ENCODE assay signal across 16 cellular contexts in genomic region chr21:32389337-32390015, GRCh38. TPM values are rescaled to one million over a fixed set of nuclear protein-coding genes. Genes with fewer than 3 reads are reported as not detected.
DNase-seq lines count a peak whose midpoint lies in the region; ATAC-seq and TF ChIP-seq lines count a peak whose summit lies in the region.
"Had no signal": no experiment of that assay in that cellular context is flagged by ENCODE, and none has a peak within 500 bp of the region (broad histone marks: within the 10 kb centered on the region; RNA-seq: fewer than 3 reads in every experiment).

No MANE protein-coding gene starts in this region.

- POLR2A ChIA-PET in HEK293 (lab: Yijun Ruan, JAX), result interaction anchor here (0.5 kb wide), 1 partner anchor 382 kb away, joined by 3 read pairs; the partner anchor contains the start of gene PAXBP1

- DNase-seq in AG20443 (ENCODE audit: low spot score), result peak; percentile 77
- DNase-seq in amniotic epithelial cell (ENCODE audit: low read depth), result peak; percentile 80
- no peak for DNase-seq in mesenchymal stem cell
- DNase-seq in foreskin keratinocyte, result no peak
- DNase-seq in Peyer's patch, result no peak
- DNase-seq in NCI-H2029 (lab: John Stamatoyannopoulos, UW), result no peak
- DNase-seq: CD8-positive, alpha-beta memory T cell; endodermal cell; left cardiac atrium; NCI-H2081 treated with DMSO at 0.1 percent for 48 hours; small intestine had no signal

- no peak overlapping the region for H3K4ac ChIP-seq in mesenchymal stem cell (ENCODE audit: low read depth in 1 of 2, low read length in 2 of 2)

- 78% methylated on average over 5 of the region's 5 CpGs for WGBS in mesenchymal stem cell

- no peak overlapping the region for H2BK15ac ChIP-seq in mesenchymal stem cell (ENCODE audit: low read depth, poor library complexity, severe bottlenecking)

- no peaks in the 10 kb centered on the region for H3K27me3 ChIP-seq in mesenchymal stem cell (ENCODE audit: control insufficient read depth in 1 of 2, insufficient read depth in 1 of 2, low read length in 2 of 2)
- no peaks in the 10 kb centered on the region for H3K27me3 ChIP-seq in foreskin keratinocyte
- no peaks in the 10 kb centered on the region for H3K27me3 ChIP-seq in Peyer's patch
- H3K27me3 ChIP-seq: cardiac muscle cell had no signal

- peaks cover 15% of the 10 kb centered on the region for H3K79me1 ChIP-seq in mesenchymal stem cell (replicated peaks; ENCODE audit: low read length, poor library complexity, severe bottlenecking)

- H3K9me3 ChIP-seq in HEK293 (ENCODE audit: control insufficient read depth, insufficient read depth, low read depth, low read length), result no peaks in the 10 kb centered on the region
- no peaks in the 10 kb centered on the region for H3K9me3 ChIP-seq in mesenchymal stem cell (ENCODE audit: control insufficient read depth, low read length)
- H3K9me3 ChIP-seq in Peyer's patch, result no peaks in the 10 kb centered on the region

- H2AK5ac ChIP-seq in mesenchymal stem cell (ENCODE audit: low read length, severe bottlenecking), result no peak overlapping the region

- H3K4me3 ChIP-seq in HEK293 (ENCODE audit: low read depth, low read length) (no peak overlapping the region), mesenchymal stem cell (ENCODE audit: insufficient read depth in 1 of 2, low read depth in 1 of 2, low read length in 2 of 2) (no peak overlapping the region), Peyer's patch (no peak overlapping the region)
- H3K4me3 ChIP-seq: cardiac muscle cell, neural progenitor cell, SK-N-MC had no signal

- H3K14ac ChIP-seq in mesenchymal stem cell (ENCODE audit: low read length in 2 of 2), result no peak overlapping the region

- H2BK12ac ChIP-seq in mesenchymal stem cell (ENCODE audit: low read length in 2 of 2), result no peak overlapping the region

- peak overlapping the region; percentile 39 for H3K9ac ChIP-seq in mesenchymal stem cell (ENCODE audit: low read length)
- H3K9ac ChIP-seq: neural progenitor cell had no signal

- no peak overlapping the region for H2BK5ac ChIP-seq in mesenchymal stem cell (ENCODE audit: low read depth, low read length, poor library complexity, severe bottlenecking)

- H3K4me1 ChIP-seq in HEK293 (ENCODE audit: control insufficient read depth, insufficient read depth, low read length) (peaks cover 8% of the 10 kb centered on the region), mesenchymal stem cell (ENCODE audit: control insufficient read depth, insufficient read depth, low read depth, low read length) (peaks cover 21% of the 10 kb centered on the region), foreskin keratinocyte (peaks cover 16% of the 10 kb centered on the region), Peyer's patch (peaks cover 0 to 14% (median 4%) of the 10 kb centered on the region in 4 donors)

- H3K4me2 ChIP-seq in mesenchymal stem cell (ENCODE audit: low read length, poor library complexity, severe bottlenecking), result no peak overlapping the region
- H3K4me2 ChIP-seq: neural progenitor cell had no signal

- no peak overlapping the region for H3K27ac ChIP-seq in HEK293 (ENCODE audit: extremely low read depth, low read depth, low read length)
- peak overlapping the region; percentile 1 for H3K27ac ChIP-seq in mesenchymal stem cell (ENCODE audit: low read length, poor library complexity, severe bottlenecking)
- no peak overlapping the region for H3K27ac ChIP-seq in foreskin keratinocyte
- H3K27ac ChIP-seq in Peyer's patch, result no peak overlapping the region
- H3K27ac ChIP-seq: cardiac muscle cell, neural progenitor cell, SK-N-MC had no signal

- peaks cover 5 to 42% of the 10 kb centered on the region in 2 experiments for H3K36me3 ChIP-seq in HEK293 (ENCODE audit: control insufficient read depth in 2 of 2, insufficient read depth in 1 of 2, low read length in 2 of 2)
- peaks cover 9 to 14% of the 10 kb centered on the region in 2 experiments for H3K36me3 ChIP-seq in mesenchymal stem cell (ENCODE audit: control insufficient read depth in 1 of 2, insufficient read depth in 2 of 2, low read depth in 1 of 2, low read length in 2 of 2)
- no peaks in the 10 kb centered on the region for H3K36me3 ChIP-seq in Peyer's patch
- H3K36me3 ChIP-seq: cardiac muscle cell, neural progenitor cell had no signal

- no peak overlapping the region for H3K23ac ChIP-seq in mesenchymal stem cell (ENCODE audit: low read length in 2 of 2)

- no peak for TF ChIP-seq POLR2A in Peyer's patch (IDR thresholded peaks at IDR 0.05)

- CTCF ChIA-PET in HEK293 (lab: Yijun Ruan, JAX), result interaction anchor here (1.2 kb wide), 1 partner anchor 212 kb away, joined by 8 read pairs; no protein-coding TSS in a partner anchor

- H2AFZ ChIP-seq in mesenchymal stem cell (ENCODE audit: low read depth, low read length), result no peak overlapping the region
- H2AFZ ChIP-seq: neural progenitor cell had no signal

- no peak overlapping the region for H2BK120ac ChIP-seq in mesenchymal stem cell (ENCODE audit: low read depth, low read length)

- no peak overlapping the region for H4K91ac ChIP-seq in mesenchymal stem cell (ENCODE audit: low read length)

- H4K8ac ChIP-seq in mesenchymal stem cell (ENCODE audit: low read length), result no peak overlapping the region

- ATAC-seq in foreskin keratinocyte (no peak), HG03196 (IDR thresholded peaks at IDR 0.05; ENCODE audit: unreplicated experiment) (no peak)
- ATAC-seq: left cardiac atrium had no signal

- TF ChIP-seq CTCF in HEK293 (tag by site-specific recombination; IDR thresholded peaks at IDR 0.05) (no peak), foreskin keratinocyte (conservative IDR thresholded peaks at IDR 0.05) (no peak), Peyer's patch (IDR thresholded peaks at IDR 0.05) (no peak)

- H3K18ac ChIP-seq in mesenchymal stem cell (ENCODE audit: low read depth in 1 of 2, low read length in 2 of 2), result no peak overlapping the region

TF ChIP-seq in HEK293, 187 proteins besides CTCF, POLR2A, EP300 and RAD21 (continues in another document):
- TF ChIP-seq SP3 (tag by site-specific recombination; IDR thresholded peaks at IDR 0.05) (0 out of 2 replicates have a peak, but pooled peaks have one; percentile 7), ZNF138 (tag by site-specific recombination; IDR thresholded peaks at IDR 0.05; ENCODE audit: borderline replicate concordance) (no peak), ZBTB6 (tag by site-specific recombination; IDR thresholded peaks at IDR 0.05) (no peak), ZNF184 (tag by site-specific recombination; IDR thresholded peaks at IDR 0.05) (0 out of 2 replicates have a peak, but pooled peaks have one; percentile 10), ZNF350 (tag by site-specific recombination; IDR thresholded peaks at IDR 0.05) (no peak), ZNF488 (tag by site-specific recombination; IDR thresholded peaks at IDR 0.05) (no peak), ZNF664 (tag by site-specific recombination; IDR thresholded peaks at IDR 0.05) (no peak), ZBTB17 (tag by site-specific recombination; IDR thresholded peaks at IDR 0.05) (peak; percentile 77), PRDM10 (tag by site-specific recombination; IDR thresholded peaks at IDR 0.05) (no peak)

RNA-seq across cellular contexts. Expression of gene URB1, which starts 3.3 kb away (rescaled TPM):
- polyA plus RNA-seq in mesenchymal stem cell (2013, experiment 1 of 2), result 2.4 TPM
- 2.2 TPM for polyA plus RNA-seq in mesenchymal stem cell (2013, experiment 2 of 2)
- total RNA-seq in foreskin keratinocyte (27.0 and 27.1 TPM in 2 replicates), Peyer's patch (10 to 100 TPM in 3 of 4 donors, 1 to 10 TPM in 1; 4.4 to 14.9 (median 11.0) TPM)
- 5.1 and 5.8 TPM in 2 replicates for polyA plus RNA-seq in foreskin keratinocyte

RNA-seq across cellular contexts. Expression of gene EVA1C, which starts 23.0 kb away (rescaled TPM):
- not detected for polyA plus RNA-seq in mesenchymal stem cell (2013, experiment 1 of 2)
- not detected for polyA plus RNA-seq in mesenchymal stem cell (2013, experiment 2 of 2)
- 9.5 and 13.1 TPM in 2 replicates for total RNA-seq in foreskin keratinocyte
- 11.2 and 14.4 TPM in 2 replicates for polyA plus RNA-seq in foreskin keratinocyte
- total RNA-seq in Peyer's patch, result 10 to 100 TPM; 22.4 to 35.1 (median 30.3) TPM
- polyA plus RNA-seq: cardiac muscle cell had no signal

Comparison
In these comparisons a context has a peak if more than half of its experiments do, and no peak if none do; other contexts are left out.
1. DNase-seq: peak in AG20443 (single experiment) and amniotic epithelial cell (single experiment); none in mesenchymal stem cell (single experiment), foreskin keratinocyte (0 of 2), Peyer's patch (0 of 3) and NCI-H2029 (single experiment).